1 cellular context compared by ENCODE assay signal in genomic region chr11:789951-790350, GRCh38.
TF ChIP-seq lines count a peak whose summit lies in the region.

CEND1 (minus strand) TSS chr11:790090; CDS start chr11:788576, 1,514 bp downstream.

TF ChIP-seq in GM23338, 12 proteins besides CTCF, POLR2A, EP300 and RAD21 (continued from another document):
- TF ChIP-seq, protein P1, sequence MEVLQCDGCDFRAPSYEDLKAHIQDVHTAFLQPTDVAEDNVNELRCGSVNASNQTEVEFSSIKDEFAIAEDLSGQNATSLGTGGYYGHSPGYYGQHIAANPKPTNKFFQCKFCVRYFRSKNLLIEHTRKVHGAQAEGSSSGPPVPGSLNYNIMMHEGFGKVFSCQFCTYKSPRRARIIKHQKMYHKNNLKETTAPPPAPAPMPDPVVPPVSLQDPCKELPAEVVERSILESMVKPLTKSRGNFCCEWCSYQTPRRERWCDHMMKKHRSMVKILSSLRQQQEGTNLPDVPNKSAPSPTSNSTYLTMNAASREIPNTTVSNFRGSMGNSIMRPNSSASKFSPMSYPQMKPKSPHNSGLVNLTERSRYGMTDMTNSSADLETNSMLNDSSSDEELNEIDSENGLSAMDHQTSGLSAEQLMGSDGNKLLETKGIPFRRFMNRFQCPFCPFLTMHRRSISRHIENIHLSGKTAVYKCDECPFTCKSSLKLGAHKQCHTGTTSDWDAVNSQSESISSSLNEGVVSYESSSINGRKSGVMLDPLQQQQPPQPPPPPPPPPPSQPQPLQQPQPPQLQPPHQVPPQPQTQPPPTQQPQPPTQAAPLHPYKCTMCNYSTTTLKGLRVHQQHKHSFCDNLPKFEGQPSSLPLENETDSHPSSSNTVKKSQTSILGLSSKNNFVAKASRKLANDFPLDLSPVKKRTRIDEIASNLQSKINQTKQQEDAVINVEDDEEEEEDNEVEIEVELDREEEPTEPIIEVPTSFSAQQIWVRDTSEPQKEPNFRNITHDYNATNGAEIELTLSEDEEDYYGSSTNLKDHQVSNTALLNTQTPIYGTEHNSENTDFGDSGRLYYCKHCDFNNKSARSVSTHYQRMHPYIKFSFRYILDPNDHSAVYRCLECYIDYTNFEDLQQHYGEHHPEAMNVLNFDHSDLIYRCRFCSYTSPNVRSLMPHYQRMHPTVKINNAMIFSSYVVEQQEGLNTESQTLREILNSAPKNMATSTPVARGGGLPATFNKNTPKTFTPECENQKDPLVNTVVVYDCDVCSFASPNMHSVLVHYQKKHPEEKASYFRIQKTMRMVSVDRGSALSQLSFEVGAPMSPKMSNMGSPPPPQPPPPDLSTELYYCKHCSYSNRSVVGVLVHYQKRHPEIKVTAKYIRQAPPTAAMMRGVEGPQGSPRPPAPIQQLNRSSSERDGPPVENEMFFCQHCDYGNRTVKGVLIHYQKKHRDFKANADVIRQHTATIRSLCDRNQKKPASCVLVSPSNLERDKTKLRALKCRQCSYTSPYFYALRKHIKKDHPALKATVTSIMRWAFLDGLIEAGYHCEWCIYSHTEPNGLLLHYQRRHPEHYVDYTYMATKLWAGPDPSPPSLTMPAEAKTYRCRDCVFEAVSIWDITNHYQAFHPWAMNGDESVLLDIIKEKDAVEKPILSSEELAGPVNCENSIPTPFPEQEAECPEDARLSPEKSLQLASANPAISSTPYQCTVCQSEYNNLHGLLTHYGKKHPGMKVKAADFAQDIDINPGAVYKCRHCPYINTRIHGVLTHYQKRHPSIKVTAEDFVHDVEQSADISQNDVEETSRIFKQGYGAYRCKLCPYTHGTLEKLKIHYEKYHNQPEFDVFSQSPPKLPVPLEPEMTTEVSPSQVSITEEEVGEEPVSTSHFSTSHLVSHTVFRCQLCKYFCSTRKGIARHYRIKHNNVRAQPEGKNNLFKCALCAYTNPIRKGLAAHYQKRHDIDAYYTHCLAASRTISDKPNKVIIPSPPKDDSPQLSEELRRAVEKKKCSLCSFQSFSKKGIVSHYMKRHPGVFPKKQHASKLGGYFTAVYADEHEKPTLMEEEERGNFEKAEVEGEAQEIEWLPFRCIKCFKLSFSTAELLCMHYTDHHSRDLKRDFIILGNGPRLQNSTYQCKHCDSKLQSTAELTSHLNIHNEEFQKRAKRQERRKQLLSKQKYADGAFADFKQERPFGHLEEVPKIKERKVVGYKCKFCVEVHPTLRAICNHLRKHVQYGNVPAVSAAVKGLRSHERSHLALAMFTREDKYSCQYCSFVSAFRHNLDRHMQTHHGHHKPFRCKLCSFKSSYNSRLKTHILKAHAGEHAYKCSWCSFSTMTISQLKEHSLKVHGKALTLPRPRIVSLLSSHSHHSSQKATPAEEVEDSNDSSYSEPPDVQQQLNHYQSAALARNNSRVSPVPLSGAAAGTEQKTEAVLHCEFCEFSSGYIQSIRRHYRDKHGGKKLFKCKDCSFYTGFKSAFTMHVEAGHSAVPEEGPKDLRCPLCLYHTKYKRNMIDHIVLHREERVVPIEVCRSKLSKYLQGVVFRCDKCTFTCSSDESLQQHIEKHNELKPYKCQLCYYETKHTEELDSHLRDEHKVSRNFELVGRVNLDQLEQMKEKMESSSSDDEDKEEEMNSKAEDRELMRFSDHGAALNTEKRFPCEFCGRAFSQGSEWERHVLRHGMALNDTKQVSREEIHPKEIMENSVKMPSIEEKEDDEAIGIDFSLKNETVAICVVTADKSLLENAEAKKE (CRISPR knock-in tag; IDR thresholded peaks at IDR 0.05) = no peak
- TF ChIP-seq ZNF114 (CRISPR knock-in tag; IDR thresholded peaks at IDR 0.05) = no peak
- TF ChIP-seq POLR2AphosphoS5 (IDR thresholded peaks at IDR 0.05; ENCODE audit: low read depth) = no peak
- TF ChIP-seq ZNF331 (CRISPR knock-in tag; IDR thresholded peaks at IDR 0.05; ENCODE audit: low read depth) = no peak
- no peak for TF ChIP-seq CREB1 (CRISPR knock-in tag; IDR thresholded peaks at IDR 0.05; ENCODE audit: low read depth)
- no peak for TF ChIP-seq JUNB (IDR thresholded peaks at IDR 0.05; ENCODE audit: unreplicated experiment)
- no peak for TF ChIP-seq EZH2 (IDR thresholded peaks at IDR 0.05; ENCODE audit: low read depth, unreplicated experiment)
- TF ChIP-seq, protein P2, sequence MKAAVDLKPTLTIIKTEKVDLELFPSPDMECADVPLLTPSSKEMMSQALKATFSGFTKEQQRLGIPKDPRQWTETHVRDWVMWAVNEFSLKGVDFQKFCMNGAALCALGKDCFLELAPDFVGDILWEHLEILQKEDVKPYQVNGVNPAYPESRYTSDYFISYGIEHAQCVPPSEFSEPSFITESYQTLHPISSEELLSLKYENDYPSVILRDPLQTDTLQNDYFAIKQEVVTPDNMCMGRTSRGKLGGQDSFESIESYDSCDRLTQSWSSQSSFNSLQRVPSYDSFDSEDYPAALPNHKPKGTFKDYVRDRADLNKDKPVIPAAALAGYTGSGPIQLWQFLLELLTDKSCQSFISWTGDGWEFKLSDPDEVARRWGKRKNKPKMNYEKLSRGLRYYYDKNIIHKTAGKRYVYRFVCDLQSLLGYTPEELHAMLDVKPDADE (IDR thresholded peaks at IDR 0.05) = no peak
- TF ChIP-seq, protein P3, sequence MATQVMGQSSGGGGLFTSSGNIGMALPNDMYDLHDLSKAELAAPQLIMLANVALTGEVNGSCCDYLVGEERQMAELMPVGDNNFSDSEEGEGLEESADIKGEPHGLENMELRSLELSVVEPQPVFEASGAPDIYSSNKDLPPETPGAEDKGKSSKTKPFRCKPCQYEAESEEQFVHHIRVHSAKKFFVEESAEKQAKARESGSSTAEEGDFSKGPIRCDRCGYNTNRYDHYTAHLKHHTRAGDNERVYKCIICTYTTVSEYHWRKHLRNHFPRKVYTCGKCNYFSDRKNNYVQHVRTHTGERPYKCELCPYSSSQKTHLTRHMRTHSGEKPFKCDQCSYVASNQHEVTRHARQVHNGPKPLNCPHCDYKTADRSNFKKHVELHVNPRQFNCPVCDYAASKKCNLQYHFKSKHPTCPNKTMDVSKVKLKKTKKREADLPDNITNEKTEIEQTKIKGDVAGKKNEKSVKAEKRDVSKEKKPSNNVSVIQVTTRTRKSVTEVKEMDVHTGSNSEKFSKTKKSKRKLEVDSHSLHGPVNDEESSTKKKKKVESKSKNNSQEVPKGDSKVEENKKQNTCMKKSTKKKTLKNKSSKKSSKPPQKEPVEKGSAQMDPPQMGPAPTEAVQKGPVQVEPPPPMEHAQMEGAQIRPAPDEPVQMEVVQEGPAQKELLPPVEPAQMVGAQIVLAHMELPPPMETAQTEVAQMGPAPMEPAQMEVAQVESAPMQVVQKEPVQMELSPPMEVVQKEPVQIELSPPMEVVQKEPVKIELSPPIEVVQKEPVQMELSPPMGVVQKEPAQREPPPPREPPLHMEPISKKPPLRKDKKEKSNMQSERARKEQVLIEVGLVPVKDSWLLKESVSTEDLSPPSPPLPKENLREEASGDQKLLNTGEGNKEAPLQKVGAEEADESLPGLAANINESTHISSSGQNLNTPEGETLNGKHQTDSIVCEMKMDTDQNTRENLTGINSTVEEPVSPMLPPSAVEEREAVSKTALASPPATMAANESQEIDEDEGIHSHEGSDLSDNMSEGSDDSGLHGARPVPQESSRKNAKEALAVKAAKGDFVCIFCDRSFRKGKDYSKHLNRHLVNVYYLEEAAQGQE (IDR thresholded peaks at IDR 0.05; ENCODE audit: unreplicated experiment) = no peak
TF ChIP-seq in GM23338: peak in this region for 0.
